ENCODE assay signal across 8 cellular contexts in genomic region chr11:66677599-66678375, GRCh38. TPM values are rescaled to one million over a fixed set of nuclear protein-coding genes. Genes with fewer than 3 reads are reported as not detected.
DNase-seq lines count a peak whose midpoint lies in the region; ATAC-seq and TF ChIP-seq lines count a peak whose summit lies in the region.

Gene RBM4B, minus strand, starts transcription at chr11:66677887. Its CDS starts 808 bp downstream, at chr11:66677079.

- no peaks in the 10 kb centered on the region for H3K9me3 ChIP-seq in mononuclear cell (ENCODE audit: low read depth, low read length)

- no peak for TF ChIP-seq RAD21 in Ishikawa (IDR thresholded peaks at IDR 0.05; ENCODE audit: low read depth)

- ATAC-seq in GM21619 (IDR thresholded peaks at IDR 0.05; ENCODE audit: unreplicated experiment), result peak; percentile 75

- DNase-seq in DMS153 (lab: John Stamatoyannopoulos, UW), result peak; percentile 94
- peak; percentile 48 for DNase-seq in OCI-M2 (lab: John Stamatoyannopoulos, UW; ENCODE audit: unreplicated experiment)
- DNase-seq in activated T-cell treated with anti-CD3 and anti-CD28 coated beads for 24 hours (ENCODE audit: low read depth), result peak; percentile 92
- peak; percentile 94 for DNase-seq in epithelial cell of esophagus (ENCODE audit: low read depth)
- DNase-seq in stimulated activated CD8-positive, alpha-beta memory T cell treated with anti-CD3 and anti-CD28 coated beads, Interleukin-2, amount 100 ng/mL, for 48 hours (ENCODE audit: low read depth in 2 of 2), result peak; percentile 97

- TF ChIP-seq EP300 in Ishikawa (IDR thresholded peaks at IDR 0.05; ENCODE audit: borderline replicate concordance), result 0 out of 2 replicates have a peak, but pooled peaks have one; percentile 38

- H3K4me1 ChIP-seq in mononuclear cell (ENCODE audit: insufficient read depth, low read length), result peaks cover 35% of the 10 kb centered on the region

- TF ChIP-seq CTCF in epithelial cell of esophagus (IDR thresholded peaks at IDR 0.05; ENCODE audit: insufficient read depth, low read depth, low read length, missing control alignments), result no peak

- no peaks in the 10 kb centered on the region for H3K27me3 ChIP-seq in mononuclear cell (ENCODE audit: insufficient read depth, low read length)

- H3K4me3 ChIP-seq in epithelial cell of esophagus (ENCODE audit: low read length) (peak within 1 kb of the TSS; percentile 77), mononuclear cell (ENCODE audit: low read length) (peak within 1 kb of the TSS; percentile 85)

TF ChIP-seq in Ishikawa, 13 proteins besides CTCF, POLR2A, EP300 and RAD21:
- TF ChIP-seq MAX (IDR thresholded peaks at IDR 0.05) (peak; percentile 84), YY1 (IDR thresholded peaks at IDR 0.05; ENCODE audit: low read depth) (peak; percentile 92), TAF1 (IDR thresholded peaks at IDR 0.05; ENCODE audit: low read depth) (peak; percentile 75), TEAD4 (IDR thresholded peaks at IDR 0.05) (peak; percentile 29; the same call in 1 of the 2 replicates), ZBTB7A (IDR thresholded peaks at IDR 0.05; ENCODE audit: low read depth) (peak; percentile 84), CEBPB (IDR thresholded peaks at IDR 0.05) (no peak), NFIC (IDR thresholded peaks at IDR 0.05) (no peak), REST (IDR thresholded peaks at IDR 0.05; ENCODE audit: low read depth) (no peak), USF1 (IDR thresholded peaks at IDR 0.05) (no peak), EGR1 (IDR thresholded peaks at IDR 0.05) (0 out of 2 replicates have a peak, but pooled peaks have one; percentile 10), TCF12 (IDR thresholded peaks at IDR 0.05; ENCODE audit: low read depth) (no peak), CREB1 (IDR thresholded peaks at IDR 0.05; ENCODE audit: low read depth) (peak; percentile 60)

RNA-seq across cellular contexts. Expression of gene RBM4B, which starts in this region (rescaled TPM):
- 3.4 TPM for total RNA-seq in mononuclear cell

Comparison
In these comparisons a context has a peak if more than half of its experiments do, and no peak if none do; other contexts are left out.
1. Peak in every context shown above with its lines: DNase-seq, ATAC-seq and H3K4me3 ChIP-seq.